ENCODE assay signal across 17 cellular contexts in the genomic region with DNA sequence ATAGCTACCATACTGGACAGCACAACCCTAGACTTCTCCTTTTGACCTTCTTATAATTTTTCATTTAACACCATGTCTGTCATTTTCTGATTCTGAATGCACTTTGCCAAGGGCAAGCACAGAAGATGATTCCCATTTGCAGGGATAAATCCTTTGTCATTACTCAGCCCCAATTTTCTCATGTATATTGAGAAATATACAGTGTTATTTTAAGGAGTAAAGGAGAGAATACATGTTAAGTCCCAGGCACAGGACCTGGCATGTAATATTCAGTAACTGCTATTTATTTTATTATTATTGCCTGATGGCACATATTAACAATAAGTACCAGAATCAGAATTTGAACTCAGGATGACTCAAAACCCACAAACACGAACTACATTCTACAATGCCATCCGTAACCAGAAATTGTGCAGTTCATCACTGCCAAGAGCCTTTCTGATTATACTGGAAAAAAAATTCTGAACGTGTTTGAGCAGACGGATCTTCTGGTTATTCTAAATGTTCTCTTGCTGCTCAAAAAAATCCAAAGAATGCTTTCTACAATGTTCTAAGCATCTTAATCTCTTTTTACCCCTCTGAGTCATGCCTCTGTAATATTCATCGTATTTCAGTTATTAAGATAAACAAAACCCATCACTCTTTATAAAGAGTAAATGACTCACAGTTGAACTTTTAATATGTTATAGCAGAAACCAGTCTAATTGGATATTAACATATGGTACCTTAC.
DNase-seq lines count a peak whose midpoint lies in the region; ATAC-seq and TF ChIP-seq lines count a peak whose summit lies in the region.
"Had no signal": no experiment of that assay in that cellular context is flagged by ENCODE, and none has a peak within 500 bp of the region (broad histone marks: within the 10 kb centered on the region; RNA-seq: fewer than 3 reads in every experiment).

No MANE protein-coding gene starts in this region.

- H3K79me2 ChIP-seq in fibroblast of lung (ENCODE audit: control insufficient read depth, insufficient read depth, low read length), result no peaks in the 10 kb centered on the region

- H2AFZ ChIP-seq in fibroblast of lung (ENCODE audit: low read length), result no peak overlapping the region

- no peaks in the 10 kb centered on the region for H4K20me1 ChIP-seq in fibroblast of lung (ENCODE audit: control insufficient read depth, extremely low read depth, insufficient read depth, low read length)

- H3K27me3 ChIP-seq in SJSA1 (replicated peaks) (no peaks in the 10 kb centered on the region), fibroblast of lung (ENCODE audit: control insufficient read depth, insufficient read depth, low read length) (no peaks in the 10 kb centered on the region)

- H3K9me3 ChIP-seq in SJSA1 (replicated peaks) (no peaks in the 10 kb centered on the region), fibroblast of lung (ENCODE audit: control insufficient read depth, insufficient read depth, low read depth, low read length) (no peaks in the 10 kb centered on the region)

- TF ChIP-seq CTCF in fibroblast of lung (conservative IDR thresholded peaks at IDR 0.05 in 1 of 2, IDR thresholded peaks at IDR 0.05 in 1 of 2; ENCODE audit: low read depth in 1 of 2, low read length in 2 of 2) (no peak), retinal pigment epithelial cell (conservative IDR thresholded peaks at IDR 0.05; ENCODE audit: low read depth, low read length) (no peak)

- no peak overlapping the region for H3K4me2 ChIP-seq in fibroblast of lung (ENCODE audit: extremely low read depth, insufficient read depth, low read length)

- H3K4me3 ChIP-seq in SJSA1, result no peak overlapping the region
- no peak overlapping the region for H3K4me3 ChIP-seq in fibroblast of lung (replicated peaks in 1 of 4; ENCODE audit: control extremely low read depth in 1 of 4, insufficient read depth in 1 of 4, low read depth in 3 of 4, low read length in 4 of 4)
- H3K4me3 ChIP-seq in retinal pigment epithelial cell (ENCODE audit: low read length), result no peak overlapping the region

- no peak for ATAC-seq in HG03354 (IDR thresholded peaks at IDR 0.05; ENCODE audit: poor library complexity, severe bottlenecking, unreplicated experiment)
- ATAC-seq: naive thymus-derived CD8-positive, alpha-beta T cell had no signal

- no peak overlapping the region for H3K9ac ChIP-seq in fibroblast of lung (ENCODE audit: insufficient read depth, low read length)

- H3K27ac ChIP-seq in SJSA1 (peak overlapping the region; percentile 75), fibroblast of lung (ENCODE audit: insufficient read depth, low read length) (peak overlapping the region; percentile 23)

- H3K4me1 ChIP-seq in SJSA1 (replicated peaks), result peaks cover 42% of the 10 kb centered on the region
- H3K4me1 ChIP-seq in fibroblast of lung (ENCODE audit: control insufficient read depth, extremely low read depth, insufficient read depth, low read length), result peaks cover 8% of the 10 kb centered on the region

- H3K36me3 ChIP-seq in SJSA1 (peaks cover 23% of the 10 kb centered on the region), fibroblast of lung (ENCODE audit: control insufficient read depth, insufficient read depth, low read length) (no peaks in the 10 kb centered on the region)

- peak; percentile 83 for DNase-seq in EL
- peak; percentile 37 to 67 for DNase-seq in SJSA1 (ENCODE audit: low read depth in 1 of 2, low spot score in 2 of 2)
- DNase-seq in fibroblast of lung (ENCODE audit: low read depth in 2 of 2), result peak; percentile 82 to 88
- DNase-seq in retinal pigment epithelial cell (ENCODE audit: low read depth), result peak; percentile 70
- DNase-seq in NCI-H69 (lab: John Stamatoyannopoulos, UW), result no peak
- DNase-seq in NCI-H524 (lab: John Stamatoyannopoulos, UW), result no peak
- no peak for DNase-seq in activated T-cell treated with anti-CD3 and anti-CD28 coated beads for 4 hours
- DNase-seq: activated CD8-positive, alpha-beta memory T cell treated with anti-CD3 and anti-CD28 coated beads for 24 hours; activated naive CD4-positive, alpha-beta T cell treated with anti-CD3 and anti-CD28 coated beads, Interleukin-2, amount 10 ng/mL, durations not matched to agents 7 days and 5 days; cortex of kidney; head of caudate nucleus; naive thymus-derived CD8-positive, alpha-beta T cell; NCI-H187; NCI-H82; SIG-M5; substantia nigra had no signal

Comparison
In these comparisons a context has a peak if more than half of its experiments do, and no peak if none do; other contexts are left out.
1. DNase-seq: peak in EL (single experiment), SJSA1 (2 of 2), fibroblast of lung (2 of 2) and retinal pigment epithelial cell (single experiment); none in NCI-H69 (single experiment), NCI-H524 (0 of 2) and activated T-cell treated with anti-CD3 and anti-CD28 coated beads for 4 hours (single experiment).